19 cellular contexts compared by ENCODE assay signal in the genomic region with DNA sequence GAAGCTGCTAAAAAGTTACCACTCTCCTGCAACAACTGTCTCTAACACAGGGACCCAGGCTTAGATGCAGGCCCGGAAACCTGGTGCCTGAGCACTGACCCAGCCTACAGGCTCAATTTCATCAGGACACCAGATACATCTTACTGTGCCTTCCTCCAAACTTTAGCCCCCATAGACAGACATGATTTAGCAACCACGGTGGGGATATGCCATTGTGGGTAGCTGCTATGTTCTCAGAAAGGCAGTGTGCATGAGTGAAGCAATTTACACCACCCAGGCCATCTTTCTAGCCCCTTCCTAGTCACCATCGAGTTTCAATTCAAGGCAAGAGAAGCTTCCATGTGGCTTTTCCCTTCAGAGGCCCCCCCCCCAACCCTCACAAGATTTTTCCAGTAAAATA. TPM values are rescaled to one million over a fixed set of nuclear protein-coding genes. Genes with fewer than 3 reads are reported as not detected.
A peak's percentile ranks its signal among the peaks of the same experiment; 100 is the strongest.
DNase-seq lines count a peak whose midpoint lies in the region; ATAC-seq and TF ChIP-seq lines count a peak whose summit lies in the region.
"Had no signal": no experiment of that assay in that cellular context is flagged by ENCODE, and none has a peak within 500 bp of the region (broad histone marks: within the 10 kb centered on the region; RNA-seq: fewer than 3 reads in every experiment).

No MANE protein-coding gene starts in this region.

- H3K9me3 Mint-ChIP-seq in GM23338, result no peaks in the 10 kb centered on the region
- no peaks in the 10 kb centered on the region for H3K9me3 Mint-ChIP-seq in activated B cell treated with CpG ODN at 0.5 μM for 24 hours
- H3K9me3 Mint-ChIP-seq in naive thymus-derived CD8-positive, alpha-beta T cell, result no peaks in the 10 kb centered on the region
- H3K9me3 Mint-ChIP-seq: CD4-positive, CD25-positive, alpha-beta regulatory T cell had no signal

- peaks cover 5% of the 10 kb centered on the region; the same call in 1 of the 2 replicates for H4K20me1 ChIP-seq in GM23338 (replicated peaks; ENCODE audit: insufficient read depth)

- 12 to 19% (median 12%) methylated on average over 3 of the region's 3 CpGs for WGBS in ovary, 3 donors

- H3K36me3 Mint-ChIP-seq in GM23338 (ENCODE audit: low read depth) (no peaks in the 10 kb centered on the region), activated B cell treated with CpG ODN at 0.5 μM for 24 hours (ENCODE audit: low read depth) (peaks cover 16% of the 10 kb centered on the region)
- peaks cover 0 to 3% (median 0%) of the 10 kb centered on the region in 3 donors for H3K36me3 Mint-ChIP-seq in naive thymus-derived CD8-positive, alpha-beta T cell
- H3K36me3 Mint-ChIP-seq: CD4-positive, CD25-positive, alpha-beta regulatory T cell had no signal

- DNase-seq in GM23338 (ENCODE audit: low spot score), result no peak
- no peak for DNase-seq in activated B cell treated with CpG ODN at 0.5 μM for 24 hours
- no peak for DNase-seq in fibroblast of the aortic adventitia (ENCODE audit: low read depth)
- DNase-seq in ovary, result no peak
- no peak for DNase-seq in naive thymus-derived CD8-positive, alpha-beta T cell
- no peak for DNase-seq in HAP-1 (ENCODE audit: low spot score in 2 of 2)
- no peak for DNase-seq in DMS114 treated with DMSO at 0.1 percent for 48 hours (lab: John Stamatoyannopoulos, UW; ENCODE audit: unreplicated experiment)
- DNase-seq: ACHN; Caco-2; CD4-positive, CD25-positive, alpha-beta regulatory T cell; DMS53; KG1; NCI-H1092; NCI-H1694; NCI-H2107; NCI-H2227 treated with DMSO at 0.1 percent for 48 hours; NCI-H524; SHP77; SK-N-SH had no signal

- H3K79me2 ChIP-seq in GM23338 (replicated peaks; ENCODE audit: insufficient read depth), result no peaks in the 10 kb centered on the region

- peaks cover 37% of the 10 kb centered on the region for H3K27me3 Mint-ChIP-seq in GM23338 (ENCODE audit: insufficient read depth, low read depth, poor library complexity)
- H3K27me3 Mint-ChIP-seq in activated B cell treated with CpG ODN at 0.5 μM for 24 hours, result peaks cover 2% of the 10 kb centered on the region
- H3K27me3 Mint-ChIP-seq in naive thymus-derived CD8-positive, alpha-beta T cell, result peaks cover 10 to 28% (median 21%) of the 10 kb centered on the region in 5 donors

- ATAC-seq in GM23338 (no peak), activated B cell treated with CpG ODN at 0.5 μM for 24 hours (ENCODE audit: low read depth) (no peak)
- no peak for ATAC-seq in naive thymus-derived CD8-positive, alpha-beta T cell

- POLR2A ChIA-PET in activated B cell treated with CpG ODN at 0.5 μM for 24 hours (lab: Charles Lee), result no interaction called here
- POLR2A ChIA-PET in naive thymus-derived CD8-positive, alpha-beta T cell (lab: Charles Lee), result no interaction called here

- no peak overlapping the region for H2AFZ ChIP-seq in GM23338

- H3K4me3 Mint-ChIP-seq in GM23338, result no peak overlapping the region
- H3K4me3 Mint-ChIP-seq in activated B cell treated with CpG ODN at 0.5 μM for 24 hours, result peak overlapping the region; percentile 32
- H3K4me3 Mint-ChIP-seq in naive thymus-derived CD8-positive, alpha-beta T cell, result peak overlapping the region in 1 of 10 donors; percentile 12

- H3K36me3 ChIP-seq in GM23338 (ENCODE audit: insufficient read depth), result no peaks in the 10 kb centered on the region
- H3K36me3 ChIP-seq in ovary, result no peaks in the 10 kb centered on the region
- H3K36me3 ChIP-seq in HAP-1 (replicated peaks), result no peaks in the 10 kb centered on the region

- H3F3A ChIP-seq in GM23338 (replicated peaks; ENCODE audit: low read depth), result no peaks in the 10 kb centered on the region

- H3K4me1 ChIP-seq in GM23338 (ENCODE audit: insufficient read depth) (peaks cover 16% of the 10 kb centered on the region), ovary (ENCODE audit: insufficient read depth) (peaks cover 13% of the 10 kb centered on the region), HAP-1 (no peaks in the 10 kb centered on the region)
- H3K4me1 ChIP-seq: Caco-2 had no signal

- TF ChIP-seq POLR2A in ovary (IDR thresholded peaks at IDR 0.05), result no peak

- peaks cover 29% of the 10 kb centered on the region for H3K4me1 Mint-ChIP-seq in GM23338
- H3K4me1 Mint-ChIP-seq in activated B cell treated with CpG ODN at 0.5 μM for 24 hours, result peaks cover 79% of the 10 kb centered on the region
- H3K4me1 Mint-ChIP-seq in naive thymus-derived CD8-positive, alpha-beta T cell, result peaks cover 8 to 43% (median 18%) of the 10 kb centered on the region in 4 donors

- intact Hi-C loops in activated B cell treated with CpG ODN at 0.5 μM for 24 hours (cut with micrococcal nuclease) (loop anchor here (2.0 to 10.0 kb wide), 6 partner anchors 196 to 1401 kb away; partner anchors contain the start of genes CLNK and SLC2A9), ovary (cut with DNase I) (loop anchor here in 3 of 4 donors (5.0 to 10.0 kb wide), 4 partner anchors 351 to 844 kb away; no protein-coding TSS in a partner anchor)

- no peak overlapping the region for H3K27ac ChIP-seq in GM23338 (ENCODE audit: low read depth)
- peak overlapping the region; percentile 71 to 80 for H3K27ac ChIP-seq in ovary

- CTCF ChIA-PET in activated B cell treated with CpG ODN at 0.5 μM for 24 hours (lab: Charles Lee), result interaction anchor here (0.6 to 1.5 kb wide), 2 partner anchors 10 to 845 kb away, joined by 3 to 6 read pairs; no protein-coding TSS in a partner anchor

- H3K27ac Mint-ChIP-seq in GM23338 (no peak overlapping the region), activated B cell treated with CpG ODN at 0.5 μM for 24 hours (peak overlapping the region; percentile 53)
- H3K27ac Mint-ChIP-seq in naive thymus-derived CD8-positive, alpha-beta T cell, result no peak overlapping the region

- no peak for TF ChIP-seq EP300 in ovary (IDR thresholded peaks at IDR 0.05)

- 0 out of 2 replicates have a peak overlapping the region, but pooled peaks have one; percentile 96 for H3K4me2 ChIP-seq in GM23338
- H3K4me2 ChIP-seq: SK-N-SH had no signal

- no peaks in the 10 kb centered on the region for H3K9me3 ChIP-seq in ovary
- H3K9me3 ChIP-seq in HAP-1, result no peaks in the 10 kb centered on the region
- H3K9me3 ChIP-seq: Caco-2, SK-N-SH had no signal

- no peaks in the 10 kb centered on the region for H3K9me2 ChIP-seq in GM23338 (ENCODE audit: insufficient read depth)
- H3K9me2 ChIP-seq: SK-N-SH had no signal

- no peak for TF ChIP-seq CTCF in GM23338 (conservative IDR thresholded peaks at IDR 0.05; ENCODE audit: low read depth in 2 of 2)
- TF ChIP-seq CTCF in activated B cell treated with CpG ODN at 0.5 μM for 24 hours (IDR thresholded peaks at IDR 0.05), result no peak
- no peak for TF ChIP-seq CTCF in fibroblast of the aortic adventitia (IDR thresholded peaks at IDR 0.05; ENCODE audit: insufficient read depth, low read length)
- TF ChIP-seq CTCF in ovary (IDR thresholded peaks at IDR 0.05), result no peak

- H3K27me3 ChIP-seq in GM23338 (ENCODE audit: insufficient read depth), result peaks cover 50% of the 10 kb centered on the region
- no peaks in the 10 kb centered on the region for H3K27me3 ChIP-seq in ovary
- H3K27me3 ChIP-seq in HAP-1 (ENCODE audit: low read depth), result no peaks in the 10 kb centered on the region

- H3K4me3 ChIP-seq in GM23338, result no peak overlapping the region; the same call in 1 of the 2 replicates
- H3K4me3 ChIP-seq in fibroblast of the aortic adventitia (ENCODE audit: low read depth, low read length), result peak overlapping the region; percentile 2
- peak overlapping the region; percentile 47 for H3K4me3 ChIP-seq in ovary
- H3K4me3 ChIP-seq in HAP-1, result no peak overlapping the region

- in situ Hi-C loops in HAP-1 (cut with MboI; ENCODE audit: low sequenced_read_pairs), result no loop called here

TF ChIP-seq in GM23338, 12 proteins besides CTCF, POLR2A, EP300 and RAD21 (continues in another document):
- no peak for TF ChIP-seq ZNF331 (CRISPR knock-in tag; IDR thresholded peaks at IDR 0.05; ENCODE audit: low read depth)
- TF ChIP-seq STAT1 (IDR thresholded peaks at IDR 0.05; ENCODE audit: unreplicated experiment), result no peak
- TF ChIP-seq POLR2AphosphoS5 (IDR thresholded peaks at IDR 0.05; ENCODE audit: low read depth), result no peak
- TF ChIP-seq, protein P1, sequence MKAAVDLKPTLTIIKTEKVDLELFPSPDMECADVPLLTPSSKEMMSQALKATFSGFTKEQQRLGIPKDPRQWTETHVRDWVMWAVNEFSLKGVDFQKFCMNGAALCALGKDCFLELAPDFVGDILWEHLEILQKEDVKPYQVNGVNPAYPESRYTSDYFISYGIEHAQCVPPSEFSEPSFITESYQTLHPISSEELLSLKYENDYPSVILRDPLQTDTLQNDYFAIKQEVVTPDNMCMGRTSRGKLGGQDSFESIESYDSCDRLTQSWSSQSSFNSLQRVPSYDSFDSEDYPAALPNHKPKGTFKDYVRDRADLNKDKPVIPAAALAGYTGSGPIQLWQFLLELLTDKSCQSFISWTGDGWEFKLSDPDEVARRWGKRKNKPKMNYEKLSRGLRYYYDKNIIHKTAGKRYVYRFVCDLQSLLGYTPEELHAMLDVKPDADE (IDR thresholded peaks at IDR 0.05), result no peak
- no peak for TF ChIP-seq CREB1 (CRISPR knock-in tag; IDR thresholded peaks at IDR 0.05; ENCODE audit: low read depth)
- TF ChIP-seq EZH2phosphoT487 (IDR thresholded peaks at IDR 0.05; ENCODE audit: unreplicated experiment), result no peak
- TF ChIP-seq NANOG (IDR thresholded peaks at IDR 0.05; ENCODE audit: borderline replicate concordance), result no peak
- no peak for TF ChIP-seq EZH2 (IDR thresholded peaks at IDR 0.05; ENCODE audit: low read depth, unreplicated experiment)

RNA-seq across cellular contexts. Expression of gene HS3ST1, which starts 2.7 kb away (rescaled TPM):
- 0.94 and 1.0 TPM in 2 replicates for total RNA-seq in GM23338 (2014; rRNA removed; shearing (Covaris generic))
- polyA plus RNA-seq in GM23338 (2016; fragmentation: Nextera tagmentation; extraction: Ambion mirVana), result 1.3 and 1.8 TPM in 2 replicates
- 0.59 and 2.1 TPM in 2 replicates for total RNA-seq in activated B cell treated with CpG ODN at 0.5 μM for 24 hours
- 2.5 and 6.8 TPM in 2 replicates for total RNA-seq in fibroblast of the aortic adventitia (ENCODE audit: low replicate concordance)
- total RNA-seq in ovary, result 10 to 100 TPM; 17.0 to 64.7 (median 35.9) TPM
- 10 to 100 TPM; 10.1 to 48.8 TPM for polyA plus RNA-seq in ovary
- under 1 TPM; 0.60 to 0.86 TPM for total RNA-seq in naive thymus-derived CD8-positive, alpha-beta T cell
- polyA plus RNA-seq in naive thymus-derived CD8-positive, alpha-beta T cell, result not detected
- total RNA-seq: CD4-positive, CD25-positive, alpha-beta regulatory T cell had no signal
- polyA plus RNA-seq: SK-N-SH had no signal

Comparison
In these comparisons a context has a peak if more than half of its experiments do, and no peak if none do; other contexts are left out.
1. H3K4me3 ChIP-seq: peak in fibroblast of the aortic adventitia (single experiment) and ovary (single experiment); none in GM23338 (single experiment) and HAP-1 (single experiment).